Comparison of ENCODE assay signal across 11 cellular contexts in genomic region chr3:105865867-105866350, GRCh38. TPM values are rescaled to one million over a fixed set of nuclear protein-coding genes. Genes with fewer than 3 reads are reported as not detected.
A peak's percentile ranks its signal among the peaks of the same experiment; 100 is the strongest.
DNase-seq lines count a peak whose midpoint lies in the region; ATAC-seq and TF ChIP-seq lines count a peak whose summit lies in the region.
"Had no signal": no experiment of that assay in that cellular context is flagged by ENCODE, and none has a peak within 500 bp of the region (broad histone marks: within the 10 kb centered on the region; RNA-seq: fewer than 3 reads in every experiment).

No MANE protein-coding gene starts in this region.

- no peak overlapping the region for H3K4ac ChIP-seq in mesenchymal stem cell (ENCODE audit: low read depth in 1 of 2, low read length in 2 of 2)

- no peak overlapping the region for H3K18ac ChIP-seq in mesenchymal stem cell (ENCODE audit: low read depth in 1 of 2, low read length in 2 of 2)

- in situ Hi-C loops in astrocyte of the spinal cord (cut with HindIII; ENCODE audit: low sequenced_read_pairs), result no loop called here

- no peak overlapping the region for H2BK12ac ChIP-seq in mesenchymal stem cell (ENCODE audit: low read length in 2 of 2)

- no peak for ATAC-seq in heart right ventricle
- ATAC-seq in upper lobe of right lung, result no peak

- H3K4me1 ChIP-seq in heart right ventricle, result peaks cover 0 to 80% (median 70%) of the 10 kb centered on the region in 9 donors
- H3K4me1 ChIP-seq in mesenchymal stem cell (ENCODE audit: control insufficient read depth, insufficient read depth, low read depth, low read length), result no peaks in the 10 kb centered on the region
- peaks cover 23% of the 10 kb centered on the region for H3K4me1 ChIP-seq in upper lobe of right lung

- peaks cover 3% of the 10 kb centered on the region for H3K79me1 ChIP-seq in mesenchymal stem cell (replicated peaks; ENCODE audit: low read length, poor library complexity, severe bottlenecking)

- H3K36me3 ChIP-seq in heart right ventricle, result peaks cover 0 to 54% (median 0%) of the 10 kb centered on the region in 9 donors
- peaks cover 0 to 61% of the 10 kb centered on the region in 2 experiments for H3K36me3 ChIP-seq in mesenchymal stem cell (ENCODE audit: control insufficient read depth in 1 of 2, insufficient read depth in 2 of 2, low read depth in 1 of 2, low read length in 2 of 2)
- no peaks in the 10 kb centered on the region for H3K36me3 ChIP-seq in upper lobe of right lung

- POLR2A ChIA-PET in RWPE1 (lab: Yijun Ruan, JAX; ENCODE audit: low non-redundant PET), result no interaction called here

- no peak overlapping the region for H2BK5ac ChIP-seq in mesenchymal stem cell (ENCODE audit: low read depth, low read length, poor library complexity, severe bottlenecking)

- no peak overlapping the region for H2BK15ac ChIP-seq in mesenchymal stem cell (ENCODE audit: low read depth, poor library complexity, severe bottlenecking)

- DNase-seq in heart right ventricle (no peak), cardiac septum (ENCODE audit: low spot score) (no peak), astrocyte of the spinal cord (ENCODE audit: low read depth, low spot score) (no peak), mesenchymal stem cell (no peak), upper lobe of right lung (no peak), RWPE1 (ENCODE audit: low spot score) (no peak), NCI-H1436 treated with DMSO at 0.1 percent for 48 hours (lab: John Stamatoyannopoulos, UW) (no peak), DMS 273 (lab: John Stamatoyannopoulos, UW; ENCODE audit: unreplicated experiment) (no peak)
- DNase-seq: DMS153; effector CD4-positive, alpha-beta T cell; NCI-H2081 treated with DMSO at 0.1 percent for 48 hours had no signal

- H2AFZ ChIP-seq in mesenchymal stem cell (ENCODE audit: low read depth, low read length), result no peak overlapping the region

- peak overlapping the region; percentile 1 to 95 (median 90) for H3K4me3 ChIP-seq in heart right ventricle
- peak overlapping the region; percentile 75 for H3K4me3 ChIP-seq in astrocyte of the spinal cord (ENCODE audit: low read depth, low read length)
- H3K4me3 ChIP-seq in mesenchymal stem cell (ENCODE audit: insufficient read depth in 1 of 2, low read depth in 1 of 2, low read length in 2 of 2), result peak overlapping the region in 1 of 2 experiments; percentile 89
- H3K4me3 ChIP-seq in upper lobe of right lung, result peak overlapping the region; percentile 84

- no peaks in the 10 kb centered on the region for H3K27me3 ChIP-seq in heart right ventricle
- H3K27me3 ChIP-seq in mesenchymal stem cell (ENCODE audit: control insufficient read depth in 1 of 2, insufficient read depth in 1 of 2, low read length in 2 of 2), result no peaks in the 10 kb centered on the region
- no peaks in the 10 kb centered on the region for H3K27me3 ChIP-seq in upper lobe of right lung

- peak overlapping the region; percentile 66 for H3K4me2 ChIP-seq in mesenchymal stem cell (ENCODE audit: low read length, poor library complexity, severe bottlenecking)

- TF ChIP-seq CTCF in heart right ventricle (IDR thresholded peaks at IDR 0.05) (no peak), astrocyte of the spinal cord (IDR thresholded peaks at IDR 0.05; ENCODE audit: low read depth, low read length) (no peak), upper lobe of right lung (IDR thresholded peaks at IDR 0.05) (no peak), RWPE1 (conservative IDR thresholded peaks at IDR 0.05; ENCODE audit: low read depth) (no peak)

- H3K23ac ChIP-seq in mesenchymal stem cell (ENCODE audit: low read length in 2 of 2), result no peak overlapping the region

- intact Hi-C loops in heart right ventricle (cut with DNase I) (loop anchor here in 8 of 10 donors (5.0 to 10.0 kb wide), 10 partner anchors 41 to 341 kb away; no protein-coding TSS in a partner anchor), cardiac septum (cut with DNase I) (loop anchor here (5.0 kb wide), 5 partner anchors 39 to 179 kb away; no protein-coding TSS in a partner anchor), upper lobe of right lung (cut with DNase I) (no loop called here)

- H3K9ac ChIP-seq in mesenchymal stem cell (ENCODE audit: low read length), result peak overlapping the region; percentile 100

- H3K27ac ChIP-seq in heart right ventricle, result peak overlapping the region; percentile 30 to 99 (median 98)
- H3K27ac ChIP-seq in mesenchymal stem cell (ENCODE audit: low read length, poor library complexity, severe bottlenecking), result no peak overlapping the region
- no peak overlapping the region for H3K27ac ChIP-seq in upper lobe of right lung
- H3K27ac ChIP-seq in RWPE1, result no peak overlapping the region

- H2BK120ac ChIP-seq in mesenchymal stem cell (ENCODE audit: low read depth, low read length), result no peak overlapping the region

- no peak overlapping the region for H2AK5ac ChIP-seq in mesenchymal stem cell (ENCODE audit: low read length, severe bottlenecking)

- no peak overlapping the region for H4K8ac ChIP-seq in mesenchymal stem cell (ENCODE audit: low read length)

- no peak overlapping the region for H4K91ac ChIP-seq in mesenchymal stem cell (ENCODE audit: low read length)

- CTCF ChIA-PET in RWPE1 (lab: Yijun Ruan, JAX), result no interaction called here

- H3K9me3 ChIP-seq in heart right ventricle (no peaks in the 10 kb centered on the region), mesenchymal stem cell (ENCODE audit: control insufficient read depth, low read length) (no peaks in the 10 kb centered on the region), upper lobe of right lung (no peaks in the 10 kb centered on the region)

- WGBS in heart right ventricle, 2 donors, result 30 to 31% methylated on average over 1 of the region's 1 CpG
- WGBS in mesenchymal stem cell, result 87% methylated on average over 1 of the region's 1 CpG

- no peak overlapping the region for H3K14ac ChIP-seq in mesenchymal stem cell (ENCODE audit: low read length in 2 of 2)

RNA-seq across cellular contexts. Expression of gene CBLB, which starts 2.9 kb away (rescaled TPM):
- total RNA-seq in heart right ventricle (10 to 100 TPM; 31.2 to 72.7 (median 46.0) TPM), cardiac septum (38.6 TPM), upper lobe of right lung (41.5 TPM)
- 10 to 100 TPM; 14.2 to 61.7 TPM for polyA plus RNA-seq in heart right ventricle
- polyA plus RNA-seq in mesenchymal stem cell (2013, experiment 1 of 2), result 19.3 TPM
- polyA plus RNA-seq in mesenchymal stem cell (2013, experiment 2 of 2), result 16.9 TPM

Comparison
In these comparisons a context has a peak if more than half of its experiments do, and no peak if none do; other contexts are left out.
1. H3K27ac ChIP-seq: peak in heart right ventricle (10 of 10); none in mesenchymal stem cell (single experiment), upper lobe of right lung (single experiment) and RWPE1 (single experiment).